ENCODE assay signal across 23 cellular contexts in the genomic region with DNA sequence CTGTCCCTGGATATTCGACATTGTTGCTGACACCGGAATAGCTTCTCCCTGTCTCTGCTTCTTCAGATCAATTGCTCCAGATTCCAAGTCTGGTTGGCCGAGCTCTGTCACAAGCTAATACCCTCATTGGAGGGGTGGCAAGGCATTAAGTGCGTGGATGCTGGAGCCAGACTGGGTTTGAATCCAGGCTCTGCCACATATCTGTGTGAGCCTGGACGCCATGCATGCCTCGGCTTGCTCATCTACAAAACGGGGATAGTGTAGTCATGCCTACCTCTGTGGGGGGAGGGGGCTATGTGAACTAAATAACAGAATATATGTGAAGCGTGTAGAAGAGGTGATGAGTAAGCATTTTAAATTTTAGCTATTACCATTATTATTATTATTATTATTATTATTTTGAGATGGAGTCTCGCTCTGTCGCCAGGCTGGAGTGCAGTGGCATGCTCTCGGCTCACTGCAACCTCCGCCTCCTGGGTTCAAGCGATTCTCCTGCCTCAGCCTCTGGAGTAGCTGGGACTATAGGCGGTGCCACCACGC. TPM values are rescaled to one million over a fixed set of nuclear protein-coding genes. Genes with fewer than 3 reads are reported as not detected.
DNase-seq lines count a peak whose midpoint lies in the region; ATAC-seq, FAIRE-seq and TF ChIP-seq lines count a peak whose summit lies in the region.
"Had no signal": no experiment of that assay in that cellular context is flagged by ENCODE, and none has a peak within 500 bp of the region (broad histone marks: within the 10 kb centered on the region; RNA-seq: fewer than 3 reads in every experiment).

No MANE protein-coding gene starts in this region.

- DNase-seq in Right ventricle myocardium inferior (ENCODE audit: missing footprints): peak; percentile 46
- DNase-seq in left ventricle myocardium superior: no peak
- no peak for DNase-seq in K562 (ENCODE audit: extremely low read depth in 1 of 4, low spot score in 3 of 4)
- no peak for DNase-seq in neuronal stem cell (ENCODE audit: low spot score)
- no peak for DNase-seq in H7
- DNase-seq in OCI-M1 (lab: John Stamatoyannopoulos, UW): no peak
- DNase-seq: ACHN; C1 segment of cervical spinal cord; Calu3; CD4-positive, alpha-beta memory T cell; COR-L47; DMS53; DMS79 treated with DMSO at 0.1 percent for 48 hours; GF-D8; GOT3; H9; HFFc6 had no signal

- no peaks in the 10 kb centered on the region for H4K20me1 ChIP-seq in K562 (replicated peaks; ENCODE audit: control insufficient read depth, insufficient read depth, low read length)

- H3K4me2 ChIP-seq in K562 (ENCODE audit: insufficient read depth, low read length) (no peak overlapping the region; the same call in 1 of the 2 replicates), neuronal stem cell (ENCODE audit: insufficient read depth, low read length, poor library complexity, severe bottlenecking) (no peak overlapping the region)

- H3K9me3 ChIP-seq in K562 (replicated peaks; ENCODE audit: control insufficient read depth, insufficient read depth, low read depth, low read length) (no peaks in the 10 kb centered on the region), neuronal stem cell (replicated peaks in 1 of 2; ENCODE audit: control insufficient read depth in 2 of 2, insufficient read depth in 1 of 2, low read depth in 1 of 2, low read length in 2 of 2) (peaks cover 0 to 5% of the 10 kb centered on the region in 2 donors)

- TF ChIP-seq RAD21 in K562 (CRISPR knock-in tag; conservative IDR thresholded peaks at IDR 0.05 in 1 of 2, IDR thresholded peaks at IDR 0.05 in 1 of 2): no peak

- no peak overlapping the region for H3K23ac ChIP-seq in neuronal stem cell (ENCODE audit: low read depth, low read length, poor library complexity)

- in situ Hi-C loops in K562 (cut with MboI): no loop called here

- intact Hi-C loops in Right ventricle myocardium inferior (cut with DNase I): no loop called here
- intact Hi-C loops in left ventricle myocardium superior (cut with micrococcal nuclease): no loop called here
- intact Hi-C loops in K562 (cut with micrococcal nuclease): no loop called here

- H3K4ac ChIP-seq in neuronal stem cell (ENCODE audit: low read length): no peak overlapping the region

- TF ChIP-seq CTCF in K562 (IDR thresholded peaks at IDR 0.05 in 2 of 3, conservative IDR thresholded peaks at IDR 0.05 in 1 of 3; ENCODE audit: insufficient read depth in 2 of 3, low read depth in 1 of 3, low read length in 3 of 3): no peak

- H4K8ac ChIP-seq in neuronal stem cell (ENCODE audit: low read depth, low read length): no peak overlapping the region

- H3K4me3 ChIP-seq in K562 (no peak overlapping the region), neuronal stem cell (ENCODE audit: low read length in 2 of 2) (no peak overlapping the region), H7 (ENCODE audit: insufficient read depth, low read depth, low read length) (no peak overlapping the region)

- no peaks in the 10 kb centered on the region for H3K9me1 ChIP-seq in K562 (ENCODE audit: control insufficient read depth, insufficient read depth, low read length)

- peaks cover 0 to 5% of the 10 kb centered on the region in 2 experiments; a peak in 2 of 5 replicates for H3K4me1 ChIP-seq in K562 (replicated peaks in 1 of 2; ENCODE audit: control insufficient read depth in 2 of 2, insufficient read depth in 2 of 2, low read length in 2 of 2)
- no peaks in the 10 kb centered on the region for H3K4me1 ChIP-seq in neuronal stem cell (ENCODE audit: control insufficient read depth in 2 of 2, insufficient read depth in 1 of 2, low read depth in 1 of 2, low read length in 2 of 2)

- TF ChIP-seq EP300 in K562 (IDR thresholded peaks at IDR 0.05; ENCODE audit: low read length): no peak

- TF ChIP-seq POLR2A in K562 (conservative IDR thresholded peaks at IDR 0.05): no peak

- H3K9ac ChIP-seq in K562 (ENCODE audit: insufficient read depth in 1 of 2, low read depth in 2 of 2, low read length in 2 of 2): no peak overlapping the region
- H3K9ac ChIP-seq in neuronal stem cell (ENCODE audit: low read depth, low read length, poor library complexity): no peak overlapping the region

- H2BK5ac ChIP-seq in neuronal stem cell (ENCODE audit: low read length): no peak overlapping the region

- H3K79me1 ChIP-seq in neuronal stem cell (ENCODE audit: low read depth, low read length): no peaks in the 10 kb centered on the region

- peaks cover 10 to 40% of the 10 kb centered on the region in 2 experiments; a peak in 4 of 5 replicates for H3K27me3 ChIP-seq in K562 (ENCODE audit: control insufficient read depth in 2 of 2, insufficient read depth in 2 of 2, low read length in 2 of 2)
- H3K27me3 ChIP-seq in neuronal stem cell (ENCODE audit: control insufficient read depth in 3 of 3, insufficient read depth in 3 of 3, low read depth in 1 of 3, low read length in 3 of 3): no peaks in the 10 kb centered on the region
- no peaks in the 10 kb centered on the region for H3K27me3 ChIP-seq in H7 (ENCODE audit: control insufficient read depth, insufficient read depth, low read length)

- no peaks in the 10 kb centered on the region for H3K36me3 ChIP-seq in K562 (ENCODE audit: control insufficient read depth, insufficient read depth, low read length)
- H3K36me3 ChIP-seq in neuronal stem cell (replicated peaks in 1 of 2; ENCODE audit: control insufficient read depth in 2 of 2, insufficient read depth in 2 of 2, low read length in 2 of 2): no peaks in the 10 kb centered on the region
- H3K36me3 ChIP-seq in H7 (replicated peaks; ENCODE audit: control insufficient read depth, insufficient read depth, low read length): no peaks in the 10 kb centered on the region

- H3K27ac ChIP-seq in K562 (ENCODE audit: extremely low read depth, low read depth, low read length) (no peak overlapping the region), neuronal stem cell (replicated peaks; ENCODE audit: low read length) (no peak overlapping the region)
- H3K27ac ChIP-seq: 22Rv1 had no signal

- no peaks in the 10 kb centered on the region for H3K79me2 ChIP-seq in K562 (ENCODE audit: control insufficient read depth, insufficient read depth, low read length)

- H3K14ac ChIP-seq in neuronal stem cell (ENCODE audit: low read length): no peak overlapping the region

- H2BK120ac ChIP-seq in neuronal stem cell (ENCODE audit: low read depth, low read length): no peak overlapping the region

- FAIRE-seq in K562 (lab: Jason Lieb, UNC): no peak
- FAIRE-seq: A204.1, GM12891, GM18507 had no signal

- no peak overlapping the region for H2BK12ac ChIP-seq in neuronal stem cell (ENCODE audit: low read length)

- no peak for ATAC-seq in Right ventricle myocardium inferior
- no peak for ATAC-seq in left ventricle myocardium superior
- 0 out of 3 replicates have a peak, but pooled peaks have one; percentile 25 for ATAC-seq in K562
- ATAC-seq in HG02678 (IDR thresholded peaks at IDR 0.05; ENCODE audit: unreplicated experiment): no peak
- ATAC-seq: HCT116 had no signal

- 22% methylated on average over 15 of the region's 15 CpGs for WGBS in K562 (ENCODE audit: insufficient coverage, low coverage, missing lambda C conversion rate)
- WGBS in neuronal stem cell (ENCODE audit: extremely low coverage in 2 of 2, insufficient read length in 2 of 2, insufficient replicate concordance in 1 of 2), 2 donors: no CpG with 5 or more reads among the region's 15 CpGs

- no peak overlapping the region for H4K91ac ChIP-seq in neuronal stem cell (ENCODE audit: low read depth, low read length, poor library complexity)

- CTCF ChIA-PET in K562 (lab: Yijun Ruan, JAX; ENCODE audit: low intra/inter-chr PET ratio): no interaction called here

- H2BK15ac ChIP-seq in neuronal stem cell (ENCODE audit: low read length): peak overlapping the region; percentile 0

- POLR2A ChIA-PET in K562 (lab: Yijun Ruan, JAX): interaction anchor here (0.8 to 1.5 kb wide), 2 partner anchors 15 to 22 kb away, joined by 3 to 5 read pairs; no protein-coding TSS in a partner anchor

- H2AK5ac ChIP-seq in neuronal stem cell (ENCODE audit: low read depth, low read length): no peak overlapping the region

- BruUV-seq in K562 (replicated peaks; lab: Mats Ljungman, UMichigan): no TSS peak

- H2AFZ ChIP-seq in K562 (ENCODE audit: low read depth, low read length) (no peak overlapping the region), neuronal stem cell (ENCODE audit: low read length) (no peak overlapping the region)

- no peak overlapping the region for H3K18ac ChIP-seq in neuronal stem cell (ENCODE audit: low read length)

RNA-seq across cellular contexts. Expression of a gene that starts 23.6 kb away (rescaled TPM):
- total RNA-seq in Right ventricle myocardium inferior (6.8 TPM), left ventricle myocardium superior (4.2 TPM), K562 (2014; rRNA removed) (not detected in 2 replicates), K562 (2014; rRNA removed; fragmentation: Illumina TruSeq; extraction: Trizol) (0.04 TPM in 1 of 2 replicates, not detected in the other), K562 (2015; rRNA removed; fragmentation: Illumina TruSeq; extraction: Trizol) (0.07 TPM in 1 of 2 replicates, not detected in the other), K562 (2021) (0.18 TPM in 1 of 2 replicates, not detected in the other)
- not detected in 2 replicates for total RNA-seq in K562 (2011; cell fraction: chromatin; rRNA removed; ENCODE audit: low replicate concordance)
- total RNA-seq in K562 (2011; cell fraction: nucleolus; rRNA removed): not detected in 2 replicates
- not detected in 2 replicates for total RNA-seq in K562 (2011; cell fraction: nucleoplasm; rRNA removed)
- polyA plus RNA-seq in K562 (2011; rRNA removed) (0.01 TPM in 1 of 2 replicates, not detected in the other), K562 (2014; fragmentation: Illumina TruSeq; extraction: Trizol) (0.13 TPM in 1 of 2 replicates, not detected in the other), K562 (2014; fragmentation: Nextera tagmentation; extraction: Ambion mirVana) (not detected), K562 (2014; rRNA removed) (not detected in 2 replicates)
- not detected in 2 replicates for polyA plus RNA-seq in K562 (2011; cell fraction: cytosol; rRNA removed)
- 0.04 and 0.11 TPM in 2 replicates for polyA plus RNA-seq in K562 (2011; cell fraction: nucleus; rRNA removed)
- 0.01 and 0.14 TPM in 2 replicates for polyA plus RNA-seq in K562 (2012)
- polyA minus RNA-seq in K562 (2011; rRNA and poly(A)+ RNA removed): not detected in 2 replicates
- not detected in 2 replicates for polyA minus RNA-seq in K562 (2011; cell fraction: cytosol; rRNA and poly(A)+ RNA removed)
- not detected in 2 replicates for polyA minus RNA-seq in K562 (2011; cell fraction: nucleus; rRNA and poly(A)+ RNA removed)
- 24.9 TPM for polyA plus RNA-seq in neuronal stem cell (2013, experiment 1 of 2)
- 26.0 TPM for polyA plus RNA-seq in neuronal stem cell (2013, experiment 2 of 2)
- 25.3 and 28.5 TPM in 2 replicates for total RNA-seq in H7 (2014; rRNA removed; shearing (Covaris generic))
- total RNA-seq: CD4-positive, alpha-beta memory T cell had no signal
- polyA plus RNA-seq: CD4-positive, alpha-beta memory T cell had no signal
